Comparison of ENCODE assay signal across 4 cellular contexts in the genomic region with DNA sequence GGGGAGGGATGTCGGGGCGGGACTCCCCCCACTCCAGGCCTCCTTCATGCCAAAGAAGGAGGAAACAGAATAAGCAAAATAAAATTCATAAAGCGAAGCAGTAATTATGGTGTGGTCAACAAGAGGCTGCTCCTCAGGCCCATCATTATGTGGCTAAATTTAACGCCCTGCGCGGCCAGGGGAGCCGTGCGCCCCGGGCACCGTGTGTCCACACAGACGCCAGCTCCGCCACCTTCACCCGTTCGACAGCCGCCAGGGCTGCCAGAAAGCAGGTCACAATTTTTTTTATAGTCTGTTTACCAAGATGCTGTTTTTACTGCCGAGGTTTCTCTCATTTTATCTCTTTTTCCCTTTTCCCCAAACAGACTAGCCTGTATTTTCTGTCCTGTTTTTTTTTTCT.
"Had no signal": no experiment of that assay in that cellular context is flagged by ENCODE, and none has a peak within 500 bp of the region (broad histone marks: within the 10 kb centered on the region; RNA-seq: fewer than 3 reads in every experiment).

No MANE protein-coding gene starts in this region.

- H3K4me3 ChIP-seq: GM23338 had no signal

- H3K4me2 ChIP-seq: GM23338 had no signal

- DNase-seq: H9, HCEC 1CT, KBM-7 had no signal

- H2AFZ ChIP-seq: GM23338 had no signal
